ENCODE assay signal across 8 cellular contexts in the genomic region with DNA sequence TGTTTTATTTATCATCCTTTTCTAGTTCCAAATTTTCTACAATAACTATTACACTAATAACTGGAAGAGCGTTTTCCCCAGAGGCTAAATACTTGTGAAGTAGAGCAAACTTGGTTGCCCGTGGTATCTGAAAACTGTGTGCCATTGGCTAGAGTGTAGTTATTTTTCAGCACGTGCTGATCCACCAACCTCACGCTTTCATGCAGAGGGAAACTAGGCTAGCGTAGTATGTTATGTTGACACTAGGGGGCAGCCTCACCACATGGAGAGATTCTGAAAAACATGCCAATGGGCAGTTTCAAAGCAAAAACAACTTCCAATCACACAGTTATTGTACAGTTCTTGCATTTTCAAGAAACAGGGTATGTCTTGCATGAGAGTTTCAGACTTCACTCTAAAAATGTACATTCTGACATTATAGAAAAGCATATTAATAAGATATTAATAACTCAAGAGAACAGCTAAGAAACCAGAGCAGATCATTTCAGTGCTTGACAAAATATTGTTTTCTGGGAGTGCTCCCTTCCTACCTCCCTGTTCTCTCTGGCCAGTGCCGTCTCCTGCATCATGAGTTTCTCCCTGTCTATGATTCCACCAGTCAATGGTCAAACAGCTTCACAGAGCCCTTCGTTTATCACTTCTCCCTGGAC. TPM values are rescaled to one million over a fixed set of nuclear protein-coding genes. Genes with fewer than 3 reads are reported as not detected.
DNase-seq lines count a peak whose midpoint lies in the region; ATAC-seq and TF ChIP-seq lines count a peak whose summit lies in the region.

No MANE protein-coding gene starts in this region.

- no peaks in the 10 kb centered on the region for H3K27me3 ChIP-seq in neutrophil

- peaks cover 7 to 11% of the 10 kb centered on the region in 2 experiments for H3K4me1 ChIP-seq in neutrophil (ENCODE audit: control insufficient read depth in 1 of 2, insufficient read depth in 1 of 2, low read depth in 1 of 2, low read length in 1 of 2)

- no peaks in the 10 kb centered on the region for H3K9me3 Mint-ChIP-seq in activated T-cell treated with anti-CD3 and anti-CD28 coated beads, Interleukin-2, amount 50 U/mL, for 4 hours
- no peaks in the 10 kb centered on the region for H3K9me3 Mint-ChIP-seq in type B pancreatic cell

- no peak overlapping the region for H3K27ac ChIP-seq in neutrophil

- H3K27ac Mint-ChIP-seq in type B pancreatic cell = no peak overlapping the region

- no peak overlapping the region for H3K4me3 ChIP-seq in fibroblast of the aortic adventitia (ENCODE audit: low read depth, low read length)
- no peak overlapping the region for H3K4me3 ChIP-seq in neutrophil (ENCODE audit: low read depth in 1 of 2, low read length in 1 of 2)

- no peaks in the 10 kb centered on the region for H3K36me3 Mint-ChIP-seq in activated T-cell treated with anti-CD3 and anti-CD28 coated beads, Interleukin-2, amount 50 U/mL, for 4 hours (ENCODE audit: insufficient read depth)
- H3K36me3 Mint-ChIP-seq in type B pancreatic cell = peaks cover 25% of the 10 kb centered on the region

- no peaks in the 10 kb centered on the region for H3K4me1 Mint-ChIP-seq in activated T-cell treated with anti-CD3 and anti-CD28 coated beads, Interleukin-2, amount 50 U/mL, for 4 hours (ENCODE audit: low read depth)
- H3K4me1 Mint-ChIP-seq in type B pancreatic cell (ENCODE audit: unreplicated experiment) = peaks cover 22% of the 10 kb centered on the region

- ATAC-seq in activated T-cell treated with anti-CD3 and anti-CD28 coated beads, Interleukin-2, amount 50 U/mL, for 4 hours = peak; percentile 61 to 80

- no peaks in the 10 kb centered on the region for H3K9me3 ChIP-seq in neutrophil

- DNase-seq in NCI-H1436 (lab: John Stamatoyannopoulos, UW) = peak; percentile 14
- no peak for DNase-seq in NCI-H1436 treated with DMSO at 0.1 percent for 48 hours (lab: John Stamatoyannopoulos, UW)
- peak; percentile 28 for DNase-seq in HuH-7.5 (ENCODE audit: low spot score)
- DNase-seq in RPMI7951 (ENCODE audit: low read depth) = peak; percentile 71
- DNase-seq in activated T-cell treated with anti-CD3 and anti-CD28 coated beads, Interleukin-2, amount 50 U/mL, for 4 hours = peak; percentile 38
- DNase-seq in fibroblast of the aortic adventitia (ENCODE audit: low read depth) = peak; percentile 89
- DNase-seq in type B pancreatic cell (ENCODE audit: extremely low spot score, unreplicated experiment) = no peak

- H3K36me3 ChIP-seq in neutrophil = no peaks in the 10 kb centered on the region

- peak; percentile 90 for TF ChIP-seq CTCF in fibroblast of the aortic adventitia (IDR thresholded peaks at IDR 0.05; ENCODE audit: insufficient read depth, low read length)
- TF ChIP-seq CTCF in neutrophil (IDR thresholded peaks at IDR 0.05) = peak; percentile 67
- TF ChIP-seq CTCF in type B pancreatic cell (conservative IDR thresholded peaks at IDR 0.05) = peak; percentile 95

- no peak overlapping the region for H3K4me3 Mint-ChIP-seq in activated T-cell treated with anti-CD3 and anti-CD28 coated beads, Interleukin-2, amount 50 U/mL, for 4 hours
- H3K4me3 Mint-ChIP-seq in type B pancreatic cell = no peak overlapping the region

- no peaks in the 10 kb centered on the region for H3K27me3 Mint-ChIP-seq in activated T-cell treated with anti-CD3 and anti-CD28 coated beads, Interleukin-2, amount 50 U/mL, for 4 hours (ENCODE audit: low read depth)
- no peaks in the 10 kb centered on the region for H3K27me3 Mint-ChIP-seq in type B pancreatic cell

RNA-seq across cellular contexts. Expression of gene SPATA12, which starts 39.7 kb away (rescaled TPM):
- 0.39 TPM in 1 of 2 replicates, not detected in the other for total RNA-seq in RPMI7951 (2014; rRNA removed; shearing (Covaris generic))
- total RNA-seq in activated T-cell treated with anti-CD3 and anti-CD28 coated beads, Interleukin-2, amount 50 U/mL, for 4 hours = not detected
- 0.09 TPM in 1 of 2 replicates, not detected in the other for total RNA-seq in fibroblast of the aortic adventitia (ENCODE audit: low replicate concordance)
- not detected in 2 replicates for total RNA-seq in type B pancreatic cell (ENCODE audit: low replicate concordance)

Comparison
In these comparisons a context has a peak if more than half of its experiments do, and no peak if none do; other contexts are left out.
1. DNase-seq: peak in NCI-H1436 (single experiment), HuH-7.5 (single experiment), RPMI7951 (single experiment), activated T-cell treated with anti-CD3 and anti-CD28 coated beads, Interleukin-2, amount 50 U/mL, for 4 hours (single experiment) and fibroblast of the aortic adventitia (single experiment); none in NCI-H1436 treated with DMSO at 0.1 percent for 48 hours (single experiment) and type B pancreatic cell (single experiment).
2. Peak in every context shown above with its lines, with median percentiles within 50 percentile points of each other: CTCF ChIP-seq.